Comparison of ENCODE assay signal across 17 cellular contexts in genomic region chr11:102191832-102192231, GRCh38.
"Had no signal": no experiment of that assay in that cellular context is flagged by ENCODE, and none has a peak within 500 bp of the region (broad histone marks: within the 10 kb centered on the region; RNA-seq: fewer than 3 reads in every experiment).

No MANE protein-coding gene starts in this region.

- H3K27ac Mint-ChIP-seq: activated B cell treated with CpG ODN at 0.5 μM for 24 hours; activated naive CD4-positive, alpha-beta T cell treated with anti-CD3 and anti-CD28 coated beads, Interleukin-2, amount 50 U/mL, for 72 hours; memory B cell; neural progenitor cell; stimulated activated effector memory CD8-positive, alpha-beta T cell treated with anti-CD3 and anti-CD28 coated beads, Interleukin-12 subunit alpha, Interleukin-12 subunit beta, amount 100 ng/mL, for 72 hours; T-helper 1 cell treated with Interleukin-12 subunit alpha and Interleukin-12 subunit beta and Interleukin-4 antibody, amounts not matched to agents 30 μg/mL and 1 μg/mL, for 36 hours had no signal

- H3K9me3 Mint-ChIP-seq: activated naive CD4-positive, alpha-beta T cell treated with anti-CD3 and anti-CD28 coated beads, Interleukin-2, amount 50 U/mL, for 72 hours; stimulated activated effector memory CD8-positive, alpha-beta T cell treated with anti-CD3 and anti-CD28 coated beads, Interleukin-12 subunit alpha, Interleukin-12 subunit beta, amount 100 ng/mL, for 72 hours; T-helper 1 cell treated with Interleukin-12 subunit alpha and Interleukin-12 subunit beta and Interleukin-4 antibody, amounts not matched to agents 30 μg/mL and 1 μg/mL, for 36 hours had no signal

- H3K36me3 Mint-ChIP-seq: activated naive CD4-positive, alpha-beta T cell treated with anti-CD3 and anti-CD28 coated beads, Interleukin-2, amount 50 U/mL, for 72 hours; memory B cell; stimulated activated effector memory CD8-positive, alpha-beta T cell treated with anti-CD3 and anti-CD28 coated beads, Interleukin-12 subunit alpha, Interleukin-12 subunit beta, amount 100 ng/mL, for 72 hours had no signal

- H3K4me3 ChIP-seq: gastrocnemius medialis, heart right ventricle, left ventricle myocardium inferior, neural progenitor cell, ovary, skin epidermis, upper lobe of right lung had no signal

- H3K27ac ChIP-seq: gastrocnemius medialis, heart right ventricle, left ventricle myocardium inferior, neural progenitor cell, ovary, skin epidermis, upper lobe of right lung had no signal

- DNase-seq: activated B cell treated with CpG ODN at 0.5 μM for 24 hours; activated T-cell treated with anti-CD3 and anti-CD28 coated beads, Interleukin-2, amount 50 U/mL, for 1 hour; amygdala; gastrocnemius medialis; heart right ventricle; islet precursor cell; left ventricle myocardium inferior; ovary; retina; upper lobe of right lung had no signal

- H3K27me3 ChIP-seq: gastrocnemius medialis, heart right ventricle, neural progenitor cell, ovary, upper lobe of right lung had no signal

- H3K4me1 Mint-ChIP-seq: activated B cell treated with CpG ODN at 0.5 μM for 24 hours; memory B cell; stimulated activated effector memory CD8-positive, alpha-beta T cell treated with anti-CD3 and anti-CD28 coated beads, Interleukin-12 subunit alpha, Interleukin-12 subunit beta, amount 100 ng/mL, for 72 hours had no signal

- H2AFZ ChIP-seq: neural progenitor cell had no signal

- ATAC-seq: activated naive CD4-positive, alpha-beta T cell treated with anti-CD3 and anti-CD28 coated beads, Interleukin-2, amount 50 U/mL, for 72 hours; gastrocnemius medialis; heart right ventricle; SK-N-SH treated with all-trans-retinoic acid at 6 μM for 48 hours; stimulated activated effector memory CD8-positive, alpha-beta T cell treated with anti-CD3 and anti-CD28 coated beads, Interleukin-12 subunit alpha, Interleukin-12 subunit beta, amount 100 ng/mL, for 72 hours; upper lobe of right lung had no signal

- H3K9me3 ChIP-seq: gastrocnemius medialis, heart right ventricle, left ventricle myocardium inferior, ovary, upper lobe of right lung had no signal

- H3K36me3 ChIP-seq: gastrocnemius medialis, heart right ventricle, left ventricle myocardium inferior, neural progenitor cell, ovary, upper lobe of right lung had no signal

- H3K4me3 Mint-ChIP-seq: activated B cell treated with CpG ODN at 0.5 μM for 24 hours; memory B cell; neural progenitor cell; stimulated activated effector memory CD8-positive, alpha-beta T cell treated with anti-CD3 and anti-CD28 coated beads, Interleukin-12 subunit alpha, Interleukin-12 subunit beta, amount 100 ng/mL, for 72 hours; T-helper 1 cell treated with Interleukin-12 subunit alpha and Interleukin-12 subunit beta and Interleukin-4 antibody, amounts not matched to agents 30 μg/mL and 1 μg/mL, for 36 hours had no signal
